Comparison of ENCODE assay signal across 17 cellular contexts in genomic region chr4:124318292-124318691, GRCh38.
A peak's percentile ranks its signal among the peaks of the same experiment; 100 is the strongest.
DNase-seq lines count a peak whose midpoint lies in the region; ATAC-seq and TF ChIP-seq lines count a peak whose summit lies in the region.
"Had no signal": no experiment of that assay in that cellular context is flagged by ENCODE, and none has a peak within 500 bp of the region (broad histone marks: within the 10 kb centered on the region; RNA-seq: fewer than 3 reads in every experiment).

No MANE protein-coding gene starts in this region.

- H3K9me3 Mint-ChIP-seq in glutamatergic neuron (ENCODE audit: unreplicated experiment) = no peaks in the 10 kb centered on the region
- H3K9me3 Mint-ChIP-seq: CD4-positive, alpha-beta memory T cell had no signal

- no peak overlapping the region for H3K27ac ChIP-seq in testis
- H3K27ac ChIP-seq: SJSA1 had no signal

- no peak for ATAC-seq in HG03342 (IDR thresholded peaks at IDR 0.05; ENCODE audit: unreplicated experiment)

- no peak for TF ChIP-seq POLR2A in testis (IDR thresholded peaks at IDR 0.05)

- intact Hi-C loops in testis (cut with DNase I; ENCODE audit: low total_unique reads) = no loop called here

- DNase-seq in NCI-H1105 treated with DMSO at 0.1 percent for 48 hours (lab: John Stamatoyannopoulos, UW) (peak; percentile 29), NCI-H1105 (lab: John Stamatoyannopoulos, UW) (no peak), DMS53 (lab: John Stamatoyannopoulos, UW) (peak; percentile 38), NCI-H2081 treated with DMSO at 0.1 percent for 48 hours (lab: John Stamatoyannopoulos, UW) (peak; percentile 79), fibroblast of gingiva (ENCODE audit: low read depth) (peak; percentile 57), glutamatergic neuron (no peak), testis (no peak)
- DNase-seq: CD4-positive, alpha-beta memory T cell; EL; H7; Karpas-422; NCI-H187; NCI-H2227 treated with DMSO at 0.1 percent for 48 hours; NCI-H526 treated with DMSO at 0.1 percent for 48 hours; T-helper 2 cell had no signal

- peaks cover 3% of the 10 kb centered on the region for H3K4me1 Mint-ChIP-seq in glutamatergic neuron (ENCODE audit: low read depth, unreplicated experiment)

- H3K27me3 ChIP-seq in testis = no peaks in the 10 kb centered on the region
- H3K27me3 ChIP-seq: SJSA1 had no signal

- WGBS in testis, 2 donors = 97 to 100% methylated on average over 1 of the region's 1 CpG

- H3K4me1 ChIP-seq in testis = no peaks in the 10 kb centered on the region
- H3K4me1 ChIP-seq: SJSA1 had no signal

- H3K36me3 Mint-ChIP-seq in glutamatergic neuron (ENCODE audit: unreplicated experiment) = no peaks in the 10 kb centered on the region
- H3K36me3 Mint-ChIP-seq: CD4-positive, alpha-beta memory T cell had no signal

- no peak overlapping the region for H3K4me3 Mint-ChIP-seq in glutamatergic neuron (ENCODE audit: unreplicated experiment)
- H3K4me3 Mint-ChIP-seq: CD4-positive, alpha-beta memory T cell had no signal

- H3K27me3 Mint-ChIP-seq in glutamatergic neuron (ENCODE audit: unreplicated experiment) = no peaks in the 10 kb centered on the region

- no peak for TF ChIP-seq CTCF in glutamatergic neuron (IDR thresholded peaks at IDR 0.05; ENCODE audit: partially characterized antibody, unreplicated experiment)
- no peak for TF ChIP-seq CTCF in testis (IDR thresholded peaks at IDR 0.05)

- no peak overlapping the region for H3K27ac Mint-ChIP-seq in glutamatergic neuron (ENCODE audit: unreplicated experiment)
- H3K27ac Mint-ChIP-seq: CD4-positive, alpha-beta memory T cell had no signal

- H3K9me3 ChIP-seq in testis = no peaks in the 10 kb centered on the region
- H3K9me3 ChIP-seq: SJSA1 had no signal

- no peak overlapping the region for H3K4me3 ChIP-seq in testis
- H3K4me3 ChIP-seq: SJSA1 had no signal

- no peaks in the 10 kb centered on the region for H3K36me3 ChIP-seq in testis (ENCODE audit: low read depth, missing control alignments)
- H3K36me3 ChIP-seq: SJSA1 had no signal

Comparison
In these comparisons a context has a peak if more than half of its experiments do, and no peak if none do; other contexts are left out.
1. DNase-seq: peak in NCI-H1105 treated with DMSO at 0.1 percent for 48 hours (single experiment), DMS53 (single experiment), NCI-H2081 treated with DMSO at 0.1 percent for 48 hours (single experiment) and fibroblast of gingiva (single experiment); none in NCI-H1105 (single experiment), glutamatergic neuron (single experiment) and testis (single experiment).